Comparison of ENCODE assay signal across 9 cellular contexts in the genomic region with DNA sequence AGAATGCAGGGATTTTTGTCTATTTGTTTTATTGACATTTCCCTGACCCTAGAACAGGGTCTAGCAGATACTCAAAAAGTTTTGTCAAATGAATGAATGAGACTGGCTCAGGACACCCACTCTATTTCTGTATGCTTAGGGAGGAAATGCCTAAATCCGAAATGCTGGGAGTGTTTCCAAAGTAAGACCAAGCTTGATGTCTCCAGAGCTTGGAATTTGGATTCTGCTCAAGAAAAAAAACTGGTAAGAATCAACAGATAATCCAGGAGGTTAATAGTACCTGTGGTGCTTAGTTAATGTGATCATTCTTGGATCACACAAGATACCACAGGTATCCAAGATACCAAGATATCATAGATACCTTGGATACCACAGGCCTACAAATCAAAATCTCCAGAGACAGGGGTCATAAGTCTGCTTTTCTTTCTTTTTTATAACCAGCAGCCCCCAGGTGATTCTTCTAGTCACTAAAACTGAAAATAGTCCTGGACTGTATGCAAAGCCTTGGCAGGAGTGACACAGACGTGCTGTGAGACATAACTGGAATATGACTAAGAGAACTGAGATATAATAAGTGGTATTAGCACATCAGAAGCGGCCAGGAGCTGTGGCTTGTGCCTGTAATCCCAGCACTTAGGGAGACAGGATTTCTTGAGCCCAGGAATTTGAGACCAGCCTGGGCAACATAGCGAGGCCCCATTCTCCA. TPM values are rescaled to one million over a fixed set of nuclear protein-coding genes. Genes with fewer than 3 reads are reported as not detected.
DNase-seq lines count a peak whose midpoint lies in the region; ATAC-seq, FAIRE-seq and TF ChIP-seq lines count a peak whose summit lies in the region.
"Had no signal": no experiment of that assay in that cellular context is flagged by ENCODE, and none has a peak within 500 bp of the region (broad histone marks: within the 10 kb centered on the region; RNA-seq: fewer than 3 reads in every experiment).

No MANE protein-coding gene starts in this region.

- CTCF ChIA-PET in HepG2 (lab: Yijun Ruan, JAX; ENCODE audit: low intra/inter-chr PET ratio, low total read pairs), result interaction anchor here (2.7 kb wide), 1 partner anchor 120 kb away, joined by 25 read pairs; no protein-coding TSS in a partner anchor

- TF ChIP-seq EP300 in HepG2 (IDR thresholded peaks at IDR 0.05; ENCODE audit: low read depth in 2 of 2, low read length in 2 of 2) (no peak), HepG2 (CRISPR knock-in tag; IDR thresholded peaks at IDR 0.05; ENCODE audit: borderline replicate concordance) (no peak), gastroesophageal sphincter (IDR thresholded peaks at IDR 0.05) (no peak)

- intact Hi-C loops in HepG2 (cut with micrococcal nuclease; ENCODE audit: unreplicated experiment), result loop anchor here (1.0 to 5.0 kb wide), 3 partner anchors 9 to 603 kb away; no protein-coding TSS in a partner anchor
- intact Hi-C loops in aorta (cut with DNase I), result loop anchor here in 1 of 2 donors (2.0 to 10.0 kb wide), 2 partner anchors 22 to 150 kb away; no protein-coding TSS in a partner anchor

- H3K79me2 ChIP-seq in HepG2 (ENCODE audit: insufficient read depth, low read length), result no peaks in the 10 kb centered on the region

- H3K36me3 ChIP-seq in liver (ENCODE audit: control insufficient read depth in 4 of 4, insufficient read depth in 3 of 4, low read depth in 1 of 4, low read length in 3 of 4), result no peaks in the 10 kb centered on the region
- H3K36me3 ChIP-seq in HepG2 (replicated peaks in 1 of 2; ENCODE audit: control insufficient read depth in 1 of 2, insufficient read depth in 2 of 2, low read length in 2 of 2), result no peaks in the 10 kb centered on the region
- H3K36me3 ChIP-seq in gastroesophageal sphincter, result no peaks in the 10 kb centered on the region
- no peaks in the 10 kb centered on the region for H3K36me3 ChIP-seq in aorta (ENCODE audit: control insufficient read depth in 1 of 2, insufficient read depth in 2 of 2, low read length in 1 of 2)

- TF ChIP-seq RAD21 in liver (IDR thresholded peaks at IDR 0.05), result no peak
- TF ChIP-seq RAD21 in HepG2 (CRISPR knock-in tag; IDR thresholded peaks at IDR 0.05), result no peak

- 69% methylated on average over 4 of the region's 4 CpGs for WGBS in liver
- 25% methylated on average over 4 of the region's 4 CpGs for WGBS in HepG2 (ENCODE audit: low lambda C conversion rate)
- 28 to 32% methylated on average over 4 of the region's 4 CpGs for WGBS in gastroesophageal sphincter (ENCODE audit: low coverage in 1 of 2), 2 donors
- 3 to 7% methylated on average over 4 of the region's 4 CpGs for WGBS in aorta, 2 donors

- ATAC-seq in HepG2 (no peak), gastroesophageal sphincter (peak; percentile 87), aorta (ENCODE audit: low FRiP score) (peak; percentile 84)

- BruUV-seq in HepG2 (replicated peaks; lab: Mats Ljungman, UMichigan), result no TSS peak

- TF ChIP-seq POLR2A in HepG2 (IDR thresholded peaks at IDR 0.05; ENCODE audit: insufficient read depth in 1 of 2, low read depth in 2 of 2, low read length in 2 of 2) (no peak), gastroesophageal sphincter (IDR thresholded peaks at IDR 0.05) (no peak)

- H4K20me1 ChIP-seq in HepG2 (ENCODE audit: insufficient read depth, low read length), result no peaks in the 10 kb centered on the region

- H3K4me2 ChIP-seq in HepG2 (ENCODE audit: low read depth, low read length), result no peak overlapping the region

- FAIRE-seq in HepG2 (lab: Jason Lieb, UNC), result no peak
- FAIRE-seq: TTC549 had no signal

- H2AFZ ChIP-seq in HepG2 (ENCODE audit: low read length), result no peak overlapping the region

- H3K9ac ChIP-seq in liver (ENCODE audit: low read depth in 1 of 2, low read length in 2 of 2) (no peak overlapping the region), HepG2 (ENCODE audit: insufficient read depth, low read depth, low read length) (no peak overlapping the region)

- POLR2A ChIA-PET in HepG2 (lab: Yijun Ruan, JAX), result no interaction called here

- DNase-seq in HepG2 (ENCODE audit: low spot score), result no peak
- DNase-seq in NCI-H226, result peak; percentile 84
- peak; percentile 77 to 80 for DNase-seq in aorta
- DNase-seq in mucosa of gallbladder (ENCODE audit: low spot score), result no peak
- no peak for DNase-seq in middle frontal gyrus (ENCODE audit: extremely low spot score, low spot score)
- DNase-seq in RPMI8226, result no peak

- H3K27ac ChIP-seq in liver (ENCODE audit: low read depth in 1 of 2, low read length in 2 of 2) (peak overlapping the region; percentile 1 to 14), HepG2 (ENCODE audit: extremely low read length, insufficient read depth, low read length) (no peak overlapping the region), gastroesophageal sphincter (peak overlapping the region; percentile 9 to 54 (median 26)), aorta (ENCODE audit: low read depth in 1 of 2, low read length in 2 of 2) (peak overlapping the region; percentile 43 to 85)

- H3K4me1 ChIP-seq in liver (ENCODE audit: control insufficient read depth in 4 of 4, insufficient read depth in 4 of 4, low read length in 3 of 4), result peaks cover 2 to 21% (median 20%) of the 10 kb centered on the region in 4 donors
- peaks cover 27% of the 10 kb centered on the region for H3K4me1 ChIP-seq in HepG2 (ENCODE audit: insufficient read depth, low read length)
- peaks cover 0 to 16% (median 0%) of the 10 kb centered on the region in 3 donors for H3K4me1 ChIP-seq in gastroesophageal sphincter
- peaks cover 0 to 2% of the 10 kb centered on the region in 2 donors for H3K4me1 ChIP-seq in aorta (ENCODE audit: control insufficient read depth in 1 of 2, insufficient read depth in 2 of 2, low read length in 2 of 2)

- in situ Hi-C loops in HepG2 (cut with HindIII; ENCODE audit: extremely low pct_ligation_motif_present, low pct_unique_long_range_greater_than_20kb), result loop anchor here (5.0 to 25.0 kb wide), 2 partner anchors 123 to 593 kb away; no protein-coding TSS in a partner anchor

- H3K4me3 ChIP-seq in liver (ENCODE audit: low read depth in 1 of 3, low read length in 3 of 3), result no peak overlapping the region
- no peak overlapping the region for H3K4me3 ChIP-seq in HepG2 (replicated peaks in 1 of 3; ENCODE audit: insufficient read depth in 1 of 3, low read depth in 2 of 3, low read length in 3 of 3)
- no peak overlapping the region for H3K4me3 ChIP-seq in gastroesophageal sphincter
- H3K4me3 ChIP-seq in aorta (ENCODE audit: low read length in 2 of 2), result no peak overlapping the region

- TF ChIP-seq CTCF in liver (IDR thresholded peaks at IDR 0.05; ENCODE audit: low read depth, low read length, missing input control) (no peak), HepG2 (CRISPR knock-in tag; IDR thresholded peaks at IDR 0.05) (no peak), gastroesophageal sphincter (IDR thresholded peaks at IDR 0.05) (no peak)

- no peaks in the 10 kb centered on the region for H3K27me3 ChIP-seq in liver (ENCODE audit: control insufficient read depth in 4 of 4, insufficient read depth in 4 of 4, low read length in 3 of 4)
- no peaks in the 10 kb centered on the region for H3K27me3 ChIP-seq in HepG2 (ENCODE audit: control insufficient read depth in 1 of 2, insufficient read depth in 2 of 2, low read length in 2 of 2)
- H3K27me3 ChIP-seq in gastroesophageal sphincter, result no peaks in the 10 kb centered on the region
- H3K27me3 ChIP-seq in aorta (ENCODE audit: control insufficient read depth in 1 of 2, insufficient read depth in 2 of 2, low read length in 1 of 2), result no peaks in the 10 kb centered on the region

- H3K9me3 ChIP-seq in liver (ENCODE audit: control insufficient read depth in 4 of 4, low read length in 3 of 4), result no peaks in the 10 kb centered on the region
- no peaks in the 10 kb centered on the region for H3K9me3 ChIP-seq in HepG2 (ENCODE audit: low read length)
- no peaks in the 10 kb centered on the region for H3K9me3 ChIP-seq in gastroesophageal sphincter
- H3K9me3 ChIP-seq in aorta (ENCODE audit: control insufficient read depth, low read length), result no peaks in the 10 kb centered on the region

TF ChIP-seq in HepG2, 621 proteins besides CTCF, POLR2A, EP300 and RAD21 (continues in another document):
- TF ChIP-seq RXRB (CRISPR knock-in tag; IDR thresholded peaks at IDR 0.05; ENCODE audit: borderline replicate concordance) (no peak), HOXA3 (CRISPR knock-in tag; IDR thresholded peaks at IDR 0.05) (no peak), ZMYM3 (CRISPR knock-in tag; IDR thresholded peaks at IDR 0.05) (no peak), ELF4 (CRISPR knock-in tag; IDR thresholded peaks at IDR 0.05; ENCODE audit: borderline replicate concordance) (no peak), GTF2F1 (IDR thresholded peaks at IDR 0.05; ENCODE audit: low read length) (no peak), CBX2 (IDR thresholded peaks at IDR 0.05; ENCODE audit: low read depth, low read length) (no peak), CBX2 (CRISPR knock-in tag; IDR thresholded peaks at IDR 0.05; ENCODE audit: low read depth) (no peak)

RNA-seq across cellular contexts. Expression of gene SP3, which starts 39.9 kb away (rescaled TPM):
- 10 to 100 TPM; 55.4 to 83.7 TPM for total RNA-seq in liver
- polyA plus RNA-seq in liver, result 10 to 100 TPM in 1 of 2 donors, 1 to 10 TPM in 1; 10.0 to 11.0 TPM
- total RNA-seq in HepG2 (2016; rRNA removed; fragmentation: Illumina TruSeq; extraction: Trizol), result 132 and 171 TPM in 2 replicates
- total RNA-seq in HepG2 (2016; cell fraction: cytosol; rRNA removed; fragmentation: Illumina TruSeq; extraction: Trizol; ENCODE audit: low read depth), result 46.7 and 54.6 TPM in 2 replicates
- 129 and 171 TPM in 2 replicates for total RNA-seq in HepG2 (2016; cell fraction: insoluble cytoplasmic fraction; rRNA removed; fragmentation: Illumina TruSeq; extraction: Trizol)
- total RNA-seq in HepG2 (2016; cell fraction: membrane; rRNA removed; fragmentation: Illumina TruSeq; extraction: Trizol), result 117 and 137 TPM in 2 replicates
- total RNA-seq in HepG2 (2016; cell fraction: nucleus; rRNA removed; fragmentation: Illumina TruSeq; extraction: Trizol), result 111 and 118 TPM in 2 replicates
- 53.9 and 57.3 TPM in 2 replicates for polyA plus RNA-seq in HepG2 (2011; rRNA removed)
- polyA plus RNA-seq in HepG2 (2011; cell fraction: cytosol; rRNA removed), result 24.5 and 38.2 TPM in 2 replicates
- 29.7 TPM in 2 replicates for polyA plus RNA-seq in HepG2 (2011; cell fraction: nucleus; rRNA removed)
- 42.0 and 48.0 TPM in 2 replicates for polyA plus RNA-seq in HepG2 (2012)
- 5.3 and 5.5 TPM in 2 replicates for polyA plus RNA-seq in HepG2 (2016; cell fraction: cytosol; fragmentation: Illumina TruSeq; extraction: Trizol; ENCODE audit: low read depth)
- polyA plus RNA-seq in HepG2 (2016; cell fraction: insoluble cytoplasmic fraction; fragmentation: Illumina TruSeq; extraction: Trizol; ENCODE audit: low read depth), result 79.1 and 85.5 TPM in 2 replicates
- 24.8 and 28.9 TPM in 2 replicates for polyA plus RNA-seq in HepG2 (2016; cell fraction: membrane; fragmentation: Illumina TruSeq; extraction: Trizol; ENCODE audit: low read depth)
- 51.2 and 54.9 TPM in 2 replicates for polyA plus RNA-seq in HepG2 (2016; cell fraction: nucleus; fragmentation: Illumina TruSeq; extraction: Trizol; ENCODE audit: insufficient read depth, low read depth)
- polyA minus RNA-seq in HepG2 (2011; rRNA and poly(A)+ RNA removed; ENCODE audit: low replicate concordance), result 45.0 and 74.0 TPM in 2 replicates
- 67.2 and 72.9 TPM in 2 replicates for polyA minus RNA-seq in HepG2 (2011; cell fraction: cytosol; rRNA and poly(A)+ RNA removed)
- polyA minus RNA-seq in HepG2 (2011; cell fraction: nucleus; rRNA and poly(A)+ RNA removed), result 202 and 214 TPM in 2 replicates
- 10 to 100 TPM; 69.7 to 94.3 (median 87.6) TPM for total RNA-seq in gastroesophageal sphincter
- total RNA-seq in aorta, result 10 to 100 TPM; 79.1 to 97.6 TPM
- polyA plus RNA-seq in aorta, result 10 to 100 TPM; 16.2 to 25.4 TPM
- total RNA-seq in mucosa of gallbladder, result 66.0 TPM

Comparison
In these comparisons a context has a peak if more than half of its experiments do, and no peak if none do; other contexts are left out.
1. DNase-seq: peak in NCI-H226 (single experiment) and aorta (2 of 2); none in HepG2 (single experiment), mucosa of gallbladder (single experiment), middle frontal gyrus (single experiment) and RPMI8226 (single experiment).